25 cellular contexts compared by ENCODE assay signal in the genomic region with DNA sequence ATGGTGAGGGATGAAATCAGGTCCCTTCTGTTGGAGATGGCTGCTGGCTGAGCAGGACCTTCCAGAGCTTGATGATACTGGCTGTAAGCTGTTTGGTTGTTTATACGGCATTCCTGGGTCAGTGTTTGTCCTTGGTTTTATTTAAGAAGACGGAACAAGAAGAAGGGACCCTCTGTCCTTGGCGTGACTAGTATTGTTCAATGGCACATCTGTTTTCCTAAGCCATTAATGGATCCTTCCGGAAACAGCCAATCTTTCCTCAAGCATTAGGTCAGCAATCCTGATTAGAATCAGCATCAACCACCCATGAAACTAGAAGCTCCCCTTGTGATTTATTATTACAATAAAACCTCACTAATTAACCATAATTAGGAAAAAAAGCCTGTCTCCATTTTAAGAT.
"Had no signal": no experiment of that assay in that cellular context is flagged by ENCODE, and none has a peak within 500 bp of the region (broad histone marks: within the 10 kb centered on the region; RNA-seq: fewer than 3 reads in every experiment).

No MANE protein-coding gene starts in this region.

- H3K27me3 ChIP-seq: colonic mucosa, esophagus muscularis mucosa, foreskin keratinocyte, right atrium auricular region, thyroid gland had no signal

- H3K9me3 ChIP-seq: colonic mucosa, esophagus muscularis mucosa, prostate gland, right atrium auricular region, thyroid gland had no signal

- H3K36me3 ChIP-seq: colonic mucosa, esophagus muscularis mucosa, prostate gland, right atrium auricular region, thyroid gland had no signal

- H3K4me1 ChIP-seq: colonic mucosa, esophagus muscularis mucosa, foreskin keratinocyte, prostate gland, right atrium auricular region, thyroid gland had no signal

- H3K36me3 Mint-ChIP-seq: immature natural killer cell; naive thymus-derived CD8-positive, alpha-beta T cell had no signal

- H3K4me1 Mint-ChIP-seq: central memory CD8-positive, alpha-beta T cell; immature natural killer cell; stimulated activated naive CD8-positive, alpha-beta T cell treated with anti-CD3 and anti-CD28 coated beads, Interleukin-15, amount 100 ng/mL, for 72 hours had no signal

- H3K4me3 Mint-ChIP-seq: central memory CD8-positive, alpha-beta T cell; dendritic cell treated with granulocyte-macrophage colony-stimulating factor and Interleukin-4, amounts not matched to agents 40 ng/mL and 50 ng/mL, for 4 days; immature natural killer cell; naive thymus-derived CD8-positive, alpha-beta T cell; stimulated activated naive CD8-positive, alpha-beta T cell treated with anti-CD3 and anti-CD28 coated beads, Interleukin-15, amount 100 ng/mL, for 72 hours had no signal

- ATAC-seq: foreskin keratinocyte; left colon; naive thymus-derived CD8-positive, alpha-beta T cell; sciatic nerve; stimulated activated naive CD8-positive, alpha-beta T cell treated with anti-CD3 and anti-CD28 coated beads, Interleukin-15, amount 100 ng/mL, for 72 hours had no signal

- H3K27ac ChIP-seq: colonic mucosa, esophagus muscularis mucosa, foreskin keratinocyte, prostate gland, right atrium auricular region, thyroid gland had no signal

- H3K4me2 ChIP-seq: smooth muscle cell had no signal

- H3K27me3 Mint-ChIP-seq: central memory CD8-positive, alpha-beta T cell; dendritic cell treated with granulocyte-macrophage colony-stimulating factor and Interleukin-4, amounts not matched to agents 40 ng/mL and 50 ng/mL, for 4 days; naive thymus-derived CD8-positive, alpha-beta T cell; stimulated activated naive CD8-positive, alpha-beta T cell treated with anti-CD3 and anti-CD28 coated beads, Interleukin-15, amount 100 ng/mL, for 72 hours had no signal

- DNase-seq: colonic mucosa; effector memory CD4-positive, alpha-beta T cell; foreskin keratinocyte; hypothalamus; immature natural killer cell; islet precursor cell; kidney glomerular epithelial cell; left colon; mesenchymal stem cell; naive thymus-derived CD8-positive, alpha-beta T cell; stimulated activated CD4-positive, alpha-beta T cell treated with anti-CD3 and anti-CD28 coated beads, Interleukin-12 subunit alpha, Interleukin-12 subunit beta, amount 100 ng/mL, for 4 hours; stimulated activated CD4-positive, alpha-beta T cell treated with anti-CD3 and anti-CD28 coated beads, Interleukin-1b, Interleukin-23, amount 100 ng/mL, for 48 hours; stimulated activated CD4-positive, alpha-beta T cell treated with anti-CD3 and anti-CD28 coated beads, Interleukin-4, amount 100 ng/mL, for 1 hour; stimulated activated CD8-positive, alpha-beta memory T cell treated with anti-CD3 and anti-CD28 coated beads, Interleukin-4, amount 100 ng/mL, for 48 hours; stimulated activated naive CD4-positive, alpha-beta T cell; stimulated activated naive CD8-positive, alpha-beta T cell treated with anti-CD3 and anti-CD28 coated beads, Interleukin-15, amount 100 ng/mL, for 72 hours; thyroid gland; trophoblast cell had no signal

- H3K4me3 ChIP-seq: colonic mucosa, esophagus muscularis mucosa, prostate gland, right atrium auricular region, smooth muscle cell, thyroid gland had no signal

- H3K27ac Mint-ChIP-seq: dendritic cell treated with granulocyte-macrophage colony-stimulating factor and Interleukin-4, amounts not matched to agents 40 ng/mL and 50 ng/mL, for 4 days; immature natural killer cell; naive thymus-derived CD8-positive, alpha-beta T cell; stimulated activated naive CD8-positive, alpha-beta T cell treated with anti-CD3 and anti-CD28 coated beads, Interleukin-15, amount 100 ng/mL, for 72 hours had no signal
